ENCODE assay signal across 18 cellular contexts in the genomic region with DNA sequence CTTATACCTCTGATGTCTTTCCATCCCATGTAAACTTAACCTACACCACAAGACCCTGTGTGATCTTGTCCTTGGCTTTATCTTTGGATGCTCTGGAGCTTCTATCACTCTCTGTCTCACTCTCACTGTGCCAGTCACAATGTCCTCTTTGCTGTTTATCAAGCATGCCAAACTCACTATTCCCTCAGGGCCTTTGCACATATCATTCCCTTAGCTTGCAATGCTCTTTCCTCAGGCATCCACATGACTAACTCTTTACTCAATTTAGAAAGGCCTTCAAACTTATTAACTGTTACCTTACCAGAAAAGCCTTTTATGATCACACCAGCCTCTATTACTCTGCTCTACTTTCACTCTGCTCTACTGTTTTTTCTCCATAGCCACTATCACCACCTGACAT.
"Had no signal": no experiment of that assay in that cellular context is flagged by ENCODE, and none has a peak within 500 bp of the region (broad histone marks: within the 10 kb centered on the region; RNA-seq: fewer than 3 reads in every experiment).

No MANE protein-coding gene starts in this region.

- H3K9ac ChIP-seq: parathyroid adenoma had no signal

- H3K36me3 ChIP-seq: esophagus squamous epithelium, left ventricle myocardium inferior, neutrophil, tibial nerve, vagina had no signal

- DNase-seq: activated CD4-positive, alpha-beta memory T cell treated with anti-CD3 and anti-CD28 coated beads for 36 hours; activated CD4-positive, alpha-beta T cell treated with anti-CD3 and anti-CD28 coated beads for 1 hour; activated CD8-positive, alpha-beta memory T cell treated with anti-CD3 and anti-CD28 coated beads, Interleukin-2, amount 10 ng/mL, durations not matched to agents 7 days and 5 days; activated T-cell treated with anti-CD3 and anti-CD28 coated beads, Interleukin-2, amount 50 U/mL, for 24 hours; caudate nucleus; effector CD4-positive, alpha-beta T cell; esophagus squamous epithelium; islet precursor cell; left ventricle myocardium inferior; naive thymus-derived CD8-positive, alpha-beta T cell; stimulated activated naive B cell treated with anti-CD40 and anti-IgM and Interleukin-4, amounts not matched to agents 10 μg/mL and 1 μg/mL and 100 μg/mL, for 72 hours; substantia nigra had no signal

- H3K4me1 ChIP-seq: esophagus squamous epithelium, left ventricle myocardium inferior, parathyroid adenoma, tibial nerve, vagina had no signal

- H3K9me3 ChIP-seq: esophagus squamous epithelium, left ventricle myocardium inferior, neutrophil, tibial nerve, vagina had no signal

- H3K27ac ChIP-seq: coronary artery, esophagus squamous epithelium, left ventricle myocardium inferior, neutrophil, parathyroid adenoma, tibial nerve, vagina, VCaP had no signal

- H3K79me2 ChIP-seq: parathyroid adenoma had no signal

- H2AFZ ChIP-seq: parathyroid adenoma had no signal

- H3K27me3 ChIP-seq: neutrophil, tibial nerve, vagina had no signal

- ATAC-seq: activated CD8-positive, alpha-beta memory T cell treated with anti-CD3 and anti-CD28 coated beads, Interleukin-2, amount 10 ng/mL, durations not matched to agents 7 days and 5 days; naive thymus-derived CD8-positive, alpha-beta T cell; stimulated activated naive B cell treated with anti-CD40 and anti-IgM and Interleukin-4, amounts not matched to agents 10 μg/mL and 1 μg/mL and 100 μg/mL, for 72 hours had no signal

- H3K4me3 ChIP-seq: coronary artery, esophagus squamous epithelium, left ventricle myocardium inferior, tibial nerve, vagina had no signal
